Comparison of ENCODE assay signal across 15 cellular contexts in genomic region chr20:6663104-6663503, GRCh38.
DNase-seq lines count a peak whose midpoint lies in the region; ATAC-seq and TF ChIP-seq lines count a peak whose summit lies in the region.
"Had no signal": no experiment of that assay in that cellular context is flagged by ENCODE, and none has a peak within 500 bp of the region (broad histone marks: within the 10 kb centered on the region; RNA-seq: fewer than 3 reads in every experiment).

No MANE protein-coding gene starts in this region.

- no peak overlapping the region for H3K4me2 ChIP-seq in GM23248 (ENCODE audit: unreplicated experiment)
- H3K4me2 ChIP-seq: SK-N-SH had no signal

- peaks cover 12 to 25% of the 10 kb centered on the region in 2 donors for H3K4me1 ChIP-seq in mucosa of rectum (ENCODE audit: control insufficient read depth in 2 of 2, insufficient read depth in 2 of 2, low read length in 2 of 2)
- no peaks in the 10 kb centered on the region for H3K4me1 ChIP-seq in GM23248 (ENCODE audit: insufficient read depth)
- no peaks in the 10 kb centered on the region for H3K4me1 ChIP-seq in gastrocnemius medialis
- peaks cover 0 to 15% (median 0%) of the 10 kb centered on the region in 4 donors for H3K4me1 ChIP-seq in Peyer's patch
- H3K4me1 ChIP-seq: upper lobe of left lung had no signal

- H3K36me3 ChIP-seq in mucosa of rectum (ENCODE audit: control insufficient read depth in 2 of 2, insufficient read depth in 2 of 2, low read length in 2 of 2) = no peaks in the 10 kb centered on the region
- no peaks in the 10 kb centered on the region for H3K36me3 ChIP-seq in GM23248 (ENCODE audit: low read depth)
- no peaks in the 10 kb centered on the region for H3K36me3 ChIP-seq in gastrocnemius medialis
- H3K36me3 ChIP-seq in Peyer's patch = no peaks in the 10 kb centered on the region
- H3K36me3 ChIP-seq: upper lobe of left lung had no signal

- WGBS in GM23248 (ENCODE audit: low coverage in 1 of 2, low lambda C conversion rate in 2 of 2, missing lambda C conversion rate in 2 of 2), 2 experiments = 21 to 28% methylated on average over 1 of the region's 1 CpG

- no peaks in the 10 kb centered on the region for H4K20me1 ChIP-seq in GM23248 (ENCODE audit: insufficient read depth)

- peak overlapping the region; percentile 61 to 69 for H3K27ac ChIP-seq in mucosa of rectum (ENCODE audit: low read depth in 2 of 2, low read length in 2 of 2)
- H3K27ac ChIP-seq in GM23248 = no peak overlapping the region
- H3K27ac ChIP-seq in gastrocnemius medialis = no peak overlapping the region
- H3K27ac ChIP-seq in Peyer's patch = no peak overlapping the region
- H3K27ac ChIP-seq: upper lobe of left lung had no signal

- in situ Hi-C loops in GM23248 (cut with MboI) (no loop called here), gastrocnemius medialis (cut with MboI; ENCODE audit: low sequenced_read_pairs in 4 of 4) (no loop called here)

- H3F3A ChIP-seq in GM23248 (ENCODE audit: insufficient read depth) = no peaks in the 10 kb centered on the region

- H3K4me3 ChIP-seq in choroid plexus epithelial cell (ENCODE audit: low read depth, low read length) (no peak overlapping the region), mucosa of rectum (ENCODE audit: low read length in 2 of 2) (no peak overlapping the region), GM23248 (no peak overlapping the region), gastrocnemius medialis (no peak overlapping the region), Peyer's patch (no peak overlapping the region)
- H3K4me3 ChIP-seq: upper lobe of left lung had no signal

- H3K9ac ChIP-seq in mucosa of rectum (ENCODE audit: low read depth in 1 of 2, low read length in 2 of 2) = no peak overlapping the region
- H3K9ac ChIP-seq in GM23248 = no peak overlapping the region
- H3K9ac ChIP-seq: SK-N-SH had no signal

- no peak overlapping the region for H2AFZ ChIP-seq in GM23248

- peak; percentile 62 for ATAC-seq in GM18909 (IDR thresholded peaks at IDR 0.05; ENCODE audit: poor library complexity, unreplicated experiment)
- peak; percentile 50 for ATAC-seq in HG03196 (IDR thresholded peaks at IDR 0.05; ENCODE audit: unreplicated experiment)
- no peak for ATAC-seq in gastrocnemius medialis
- ATAC-seq: activated naive CD4-positive, alpha-beta T cell treated with anti-CD3 and anti-CD28 coated beads, Interleukin-2, amount 50 U/mL, for 72 hours; stimulated activated effector memory CD8-positive, alpha-beta T cell treated with anti-CD3 and anti-CD28 coated beads, Interleukin-12 subunit alpha, Interleukin-12 subunit beta, amount 100 ng/mL, for 72 hours had no signal

- H3K27me3 ChIP-seq in mucosa of rectum (ENCODE audit: control insufficient read depth in 2 of 2, insufficient read depth in 2 of 2, low read length in 2 of 2) (no peaks in the 10 kb centered on the region), GM23248 (replicated peaks; ENCODE audit: insufficient read depth) (no peaks in the 10 kb centered on the region), gastrocnemius medialis (no peaks in the 10 kb centered on the region), Peyer's patch (no peaks in the 10 kb centered on the region)
- H3K27me3 ChIP-seq: upper lobe of left lung had no signal

- no peaks in the 10 kb centered on the region for H3K9me2 ChIP-seq in GM23248 (ENCODE audit: insufficient read depth)
- H3K9me2 ChIP-seq: SK-N-SH had no signal

- H3K9me3 ChIP-seq in mucosa of rectum (ENCODE audit: control insufficient read depth in 2 of 2, low read length in 2 of 2) (no peaks in the 10 kb centered on the region), GM23248 (ENCODE audit: low read depth) (no peaks in the 10 kb centered on the region), gastrocnemius medialis (no peaks in the 10 kb centered on the region), Peyer's patch (no peaks in the 10 kb centered on the region)
- H3K9me3 ChIP-seq: SK-N-SH, upper lobe of left lung had no signal

- no peak for TF ChIP-seq CTCF in choroid plexus epithelial cell (conservative IDR thresholded peaks at IDR 0.05; ENCODE audit: low read depth, low read length)
- TF ChIP-seq CTCF in gastrocnemius medialis (IDR thresholded peaks at IDR 0.05 in 4 of 5, conservative IDR thresholded peaks at IDR 0.05 in 1 of 5) = no peak
- no peak for TF ChIP-seq CTCF in Peyer's patch (IDR thresholded peaks at IDR 0.05)

- no peak for TF ChIP-seq POLR2A in gastrocnemius medialis (IDR thresholded peaks at IDR 0.05)
- TF ChIP-seq POLR2A in Peyer's patch (IDR thresholded peaks at IDR 0.05) = no peak

- no peaks in the 10 kb centered on the region for H3K79me2 ChIP-seq in GM23248 (ENCODE audit: insufficient read depth)

- intact Hi-C loops in gastrocnemius medialis (cut with DNase I; ENCODE audit: low total_unique reads) = loop anchor here (5.0 kb wide), 1 partner anchor 1019 kb away; no protein-coding TSS in a partner anchor

- peak; percentile 51 for DNase-seq in choroid plexus epithelial cell (ENCODE audit: low read depth)
- DNase-seq in GM23248 = no peak
- no peak for DNase-seq in gastrocnemius medialis
- DNase-seq in activated CD4-positive, alpha-beta T cell treated with anti-CD3 and anti-CD28 coated beads for 4 hours = no peak
- DNase-seq in Peyer's patch = no peak
- DNase-seq: naive B cell; retina; SK-N-SH; stimulated activated CD4-positive, alpha-beta T cell treated with anti-CD3 and anti-CD28 coated beads, Interleukin-4, amount 100 ng/mL, for 4 hours; upper lobe of left lung had no signal

Comparison
In these comparisons a context has a peak if more than half of its experiments do, and no peak if none do; other contexts are left out.
1. ATAC-seq: peak in GM18909 (single experiment) and HG03196 (single experiment); none in gastrocnemius medialis (0 of 2).
2. H3K27ac ChIP-seq: peak in mucosa of rectum (2 of 2); none in GM23248 (single experiment), gastrocnemius medialis (0 of 4) and Peyer's patch (0 of 4).